In the genomic region with DNA sequence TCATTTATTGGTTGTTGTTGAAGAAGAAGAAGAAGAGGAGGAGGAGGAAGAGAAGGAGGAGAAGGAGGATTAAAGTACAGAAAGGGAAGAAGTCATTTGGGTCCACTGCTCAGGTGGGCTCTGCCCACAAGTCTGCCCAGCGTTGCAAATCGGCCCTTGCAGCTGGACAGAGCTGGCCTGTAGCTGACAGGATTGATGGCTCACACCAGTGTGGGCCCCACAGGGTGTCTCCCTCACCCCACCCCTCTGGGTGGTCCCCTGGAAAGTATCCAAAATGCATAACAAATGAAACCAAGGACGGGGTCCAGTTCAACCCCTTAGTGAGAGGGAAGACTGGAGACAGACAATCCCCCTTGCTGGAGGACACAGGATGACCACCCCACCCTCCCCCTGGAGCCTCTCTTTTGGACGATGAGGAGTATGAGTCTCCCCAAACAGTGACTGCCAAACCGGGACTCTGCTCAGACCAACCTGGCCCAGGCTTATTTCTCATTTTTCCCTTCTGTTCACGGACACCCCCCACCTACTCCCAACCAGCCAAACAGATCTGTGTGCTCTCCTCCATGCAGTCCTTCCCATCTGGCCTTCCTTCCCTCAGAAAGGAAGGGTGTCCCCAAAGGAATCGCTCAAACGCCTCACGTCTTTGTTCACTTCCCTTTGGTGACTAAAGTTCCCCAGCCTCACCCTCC, we compare ENCODE assay signal across 1 cellular context.
TF ChIP-seq lines count a peak whose summit lies in the region.

No MANE protein-coding gene starts in this region.

TF ChIP-seq in IMR-90, 13 proteins besides CTCF, POLR2A, EP300 and RAD21 (continued from another document):
- TF ChIP-seq CHD1 (IDR thresholded peaks at IDR 0.05; ENCODE audit: low read depth, low read length) (no peak), SMC3 (IDR thresholded peaks at IDR 0.05; ENCODE audit: low read depth, low read length) (no peak), MXI1 (IDR thresholded peaks at IDR 0.05; ENCODE audit: borderline replicate concordance, low read depth, low read length) (no peak), RCOR1 (IDR thresholded peaks at IDR 0.05; ENCODE audit: insufficient replicate concordance, low read length) (no peak), BHLHE40 (IDR thresholded peaks at IDR 0.05; ENCODE audit: low read depth, low read length) (no peak), RFX5 (IDR thresholded peaks at IDR 0.05; ENCODE audit: low read depth, low read length) (no peak), NFE2L2 (IDR thresholded peaks at IDR 0.05; ENCODE audit: low read depth, low read length) (no peak), CEBPB (IDR thresholded peaks at IDR 0.05; ENCODE audit: low read depth, low read length) (no peak), MAZ (IDR thresholded peaks at IDR 0.05; ENCODE audit: borderline replicate concordance, low read depth, low read length) (no peak), FOS (IDR thresholded peaks at IDR 0.05; ENCODE audit: low read depth, low read length) (no peak)
- TF ChIP-seq, protein P1, sequence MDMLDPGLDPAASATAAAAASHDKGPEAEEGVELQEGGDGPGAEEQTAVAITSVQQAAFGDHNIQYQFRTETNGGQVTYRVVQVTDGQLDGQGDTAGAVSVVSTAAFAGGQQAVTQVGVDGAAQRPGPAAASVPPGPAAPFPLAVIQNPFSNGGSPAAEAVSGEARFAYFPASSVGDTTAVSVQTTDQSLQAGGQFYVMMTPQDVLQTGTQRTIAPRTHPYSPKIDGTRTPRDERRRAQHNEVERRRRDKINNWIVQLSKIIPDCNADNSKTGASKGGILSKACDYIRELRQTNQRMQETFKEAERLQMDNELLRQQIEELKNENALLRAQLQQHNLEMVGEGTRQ (IDR thresholded peaks at IDR 0.05; ENCODE audit: low read depth, low read length) = no peak
